8 cellular contexts compared by ENCODE assay signal in the genomic region with DNA sequence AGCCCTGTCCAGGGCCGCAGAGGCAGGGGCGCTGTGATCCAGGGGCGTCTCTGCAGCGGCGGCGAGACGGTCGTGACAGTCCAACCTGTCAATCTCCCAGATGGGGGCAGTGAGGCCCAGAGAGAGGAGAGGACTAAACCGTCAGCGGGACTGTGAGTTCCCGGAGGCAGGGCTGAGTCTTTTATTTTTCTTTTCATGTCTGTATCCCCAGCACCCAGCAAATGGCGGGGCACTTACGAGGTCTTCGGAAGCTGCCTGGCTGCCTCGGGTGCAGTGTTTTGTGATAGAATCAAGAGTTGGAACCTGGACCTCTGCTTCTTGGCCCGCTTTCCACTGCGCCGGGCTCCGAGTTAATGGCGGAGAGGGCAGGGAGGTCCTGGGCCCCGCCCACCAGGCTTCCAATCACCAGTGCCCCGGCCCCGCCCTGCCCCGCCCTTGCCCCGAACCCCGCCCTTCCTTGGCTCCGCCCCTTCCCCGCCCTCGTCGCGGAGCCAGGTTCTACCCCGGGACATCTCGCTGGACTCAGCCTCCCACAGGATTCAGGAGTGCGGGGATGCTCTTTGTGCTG. TPM values are rescaled to one million over a fixed set of nuclear protein-coding genes. Genes with fewer than 3 reads are reported as not detected.
DNase-seq lines count a peak whose midpoint lies in the region; ATAC-seq lines count a peak whose summit lies in the region.

No MANE protein-coding gene starts in this region.

- peak; percentile 74 for ATAC-seq in GM21619 (IDR thresholded peaks at IDR 0.05; ENCODE audit: unreplicated experiment)

- H3K4me3 ChIP-seq in Jurkat, Clone E6-1 (ENCODE audit: low read length): peak overlapping the region; percentile 77
- H3K4me3 ChIP-seq in SJCRH30: peak overlapping the region; percentile 64

- no peaks in the 10 kb centered on the region for H3K9me3 ChIP-seq in SJCRH30 (replicated peaks)

- H3K36me3 ChIP-seq in SJCRH30: no peaks in the 10 kb centered on the region

- peak overlapping the region; percentile 15; the same call in 1 of the 2 replicates for H3K27ac ChIP-seq in SJCRH30
- H3K27ac ChIP-seq in temporal lobe (ENCODE audit: low read depth, low read length): peak overlapping the region; percentile 98

- DNase-seq in DMS79 treated with DMSO at 0.1 percent for 48 hours (lab: John Stamatoyannopoulos, UW): peak; percentile 34
- DNase-seq in Jurkat, Clone E6-1 (ENCODE audit: low read depth, low spot score): peak; percentile 57
- DNase-seq in SJCRH30: peak; percentile 91 to 94
- peak; percentile 23 to 77 (median 52) for DNase-seq in activated naive CD4-positive, alpha-beta T cell (lab: John Stamatoyannopoulos, UW)
- peak; percentile 93 for DNase-seq in globus pallidus (ENCODE audit: low spot score)
- peak; percentile 72 for DNase-seq in occipital lobe (lab: John Stamatoyannopoulos, UW)

- H3K27me3 ChIP-seq in SJCRH30: peaks cover 5% of the 10 kb centered on the region; the same call in 1 of the 2 replicates

- peaks cover 3% of the 10 kb centered on the region for H3K4me1 ChIP-seq in SJCRH30

RNA-seq across cellular contexts. Expression of gene GRPEL1, which starts 35.3 kb away (rescaled TPM):
- 106 TPM for polyA plus RNA-seq in Jurkat, Clone E6-1 (2012; ENCODE audit: insufficient read depth, insufficient read length)
- total RNA-seq in SJCRH30 (2014; rRNA removed; shearing (Covaris generic)): 78.9 and 79.9 TPM in 2 replicates
- total RNA-seq in occipital lobe: 17.3 TPM
- 12.3 TPM for total RNA-seq in temporal lobe

RNA-seq across cellular contexts. Expression of gene TADA2B, which starts 59.9 kb away (rescaled TPM):
- polyA plus RNA-seq in Jurkat, Clone E6-1 (2012; ENCODE audit: insufficient read depth, insufficient read length): 11.9 TPM
- total RNA-seq in SJCRH30 (2014; rRNA removed; shearing (Covaris generic)): 12.4 and 13.5 TPM in 2 replicates
- total RNA-seq in occipital lobe (21.7 TPM), temporal lobe (17.0 TPM)

Comparison
In these comparisons a context has a peak if more than half of its experiments do, and no peak if none do; other contexts are left out.
1. Peak in every context shown above with its lines: DNase-seq, ATAC-seq, H3K4me3 ChIP-seq and H3K27ac ChIP-seq.
2. DNase-seq: peak in every context shown above with its lines; median percentile 93 in globus pallidus; 92 in SJCRH30; 72 in occipital lobe; 57 in Jurkat, Clone E6-1; 52 in activated naive CD4-positive, alpha-beta T cell; 34 in DMS79 treated with DMSO at 0.1 percent for 48 hours.